16 cellular contexts compared by ENCODE assay signal in genomic region chr22:25090225-25090651, GRCh38.
"Had no signal": no experiment of that assay in that cellular context is flagged by ENCODE, and none has a peak within 500 bp of the region (broad histone marks: within the 10 kb centered on the region; RNA-seq: fewer than 3 reads in every experiment).

No MANE protein-coding gene starts in this region.

- DNase-seq: activated CD4-positive, alpha-beta T cell treated with anti-CD3 and anti-CD28 coated beads, Interleukin-2, amount 50 U/mL, for 1 hour; activated CD4-positive, CD25-positive, alpha-beta regulatory T cell; activated naive CD4-positive, alpha-beta T cell treated with Interleukin-2 at 50 U/mL for 16 hours; activated T-cell treated with anti-CD3 and anti-CD28 coated beads, Interleukin-2, amount 50 U/mL, for 72 hours; foreskin melanocyte; left lung; mesenchymal stem cell; mucosa of descending colon; naive B cell; stimulated activated CD8-positive, alpha-beta memory T cell treated with anti-CD3 and anti-CD28 coated beads, Interleukin-4, amount 100 ng/mL, for 48 hours; stimulated activated naive CD4-positive, alpha-beta T cell; SW 1271; thyroid gland had no signal

- H3K27ac ChIP-seq: left lung, neural progenitor cell had no signal

- FAIRE-seq: astrocyte had no signal

- H3K9me3 ChIP-seq: left lung, mucosa of descending colon, thyroid gland had no signal

- H3K9me3 Mint-ChIP-seq: activated T-cell treated with anti-CD3 and anti-CD28 coated beads, Interleukin-2, amount 50 U/mL, for 72 hours; naive B cell; neural progenitor cell; T-helper 2 cell treated with Interferon-gamma antibody and Interleukin-4, amounts not matched to agents 5 μg/mL and 100 μg/mL, for 36 hours had no signal

- H3K27ac Mint-ChIP-seq: activated T-cell treated with anti-CD3 and anti-CD28 coated beads, Interleukin-2, amount 50 U/mL, for 72 hours; naive B cell; neural progenitor cell; T-helper 2 cell treated with Interferon-gamma antibody and Interleukin-4, amounts not matched to agents 5 μg/mL and 100 μg/mL, for 36 hours had no signal

- ATAC-seq: activated T-cell treated with anti-CD3 and anti-CD28 coated beads, Interleukin-2, amount 50 U/mL, for 72 hours; left lung; mucosa of descending colon had no signal

- H3K27me3 ChIP-seq: left lung, neural progenitor cell, thyroid gland had no signal

- H3K36me3 ChIP-seq: left lung, neural progenitor cell, thyroid gland had no signal

- H3K9ac ChIP-seq: neural progenitor cell had no signal

- H3K4me3 ChIP-seq: left lung, mucosa of descending colon, neural progenitor cell, thyroid gland had no signal

- H3K36me3 Mint-ChIP-seq: naive B cell, neural progenitor cell had no signal

- H3K4me2 ChIP-seq: neural progenitor cell had no signal

- H3K4me3 Mint-ChIP-seq: activated T-cell treated with anti-CD3 and anti-CD28 coated beads, Interleukin-2, amount 50 U/mL, for 72 hours; naive B cell; neural progenitor cell; T-helper 2 cell treated with Interferon-gamma antibody and Interleukin-4, amounts not matched to agents 5 μg/mL and 100 μg/mL, for 36 hours had no signal

- H2AFZ ChIP-seq: neural progenitor cell had no signal
